ENCODE assay signal across 15 cellular contexts in genomic region chr4:158538176-158538575, GRCh38. TPM values are rescaled to one million over a fixed set of nuclear protein-coding genes. Genes with fewer than 3 reads are reported as not detected.
DNase-seq lines count a peak whose midpoint lies in the region; ATAC-seq and TF ChIP-seq lines count a peak whose summit lies in the region.
"Had no signal": no experiment of that assay in that cellular context is flagged by ENCODE, and none has a peak within 500 bp of the region (broad histone marks: within the 10 kb centered on the region; RNA-seq: fewer than 3 reads in every experiment).

No MANE protein-coding gene starts in this region.

- intact Hi-C loops in MCF 10A (cut with micrococcal nuclease), result no loop called here
- intact Hi-C loops in breast epithelium (cut with DNase I; ENCODE audit: low total_unique reads), result no loop called here
- intact Hi-C loops in lower leg skin (cut with DNase I; ENCODE audit: low total_unique reads), result no loop called here

- H3K27me3 Mint-ChIP-seq in MCF 10A (ENCODE audit: insufficient read depth, unreplicated experiment), result no peaks in the 10 kb centered on the region

- TF ChIP-seq CTCF in MCF 10A (IDR thresholded peaks at IDR 0.05; ENCODE audit: unreplicated experiment) (no peak), breast epithelium (IDR thresholded peaks at IDR 0.05) (no peak), lower leg skin (IDR thresholded peaks at IDR 0.05) (no peak)

- H3K27ac Mint-ChIP-seq in MCF 10A (ENCODE audit: low read depth, unreplicated experiment), result peak overlapping the region; percentile 75

- TF ChIP-seq POLR2A in breast epithelium (IDR thresholded peaks at IDR 0.05), result no peak
- TF ChIP-seq POLR2A in lower leg skin (IDR thresholded peaks at IDR 0.05), result no peak

- POLR2A ChIA-PET in MCF 10A (lab: Yijun Ruan, JAX), result interaction anchor here (0.7 to 1.9 kb wide), 4 partner anchors 9 to 99 kb away, joined by 3 to 4 read pairs (median 3); no protein-coding TSS in a partner anchor

- H3K9me3 ChIP-seq in breast epithelium, result no peaks in the 10 kb centered on the region

- H3K4me3 Mint-ChIP-seq in MCF 10A (ENCODE audit: unreplicated experiment), result no peak overlapping the region
- H3K4me3 Mint-ChIP-seq: central memory CD8-positive, alpha-beta T cell had no signal

- BruUV-seq in MCF 10A (replicated peaks; lab: Mats Ljungman, UMichigan), result no TSS peak

- no peaks in the 10 kb centered on the region for H3K36me3 Mint-ChIP-seq in MCF 10A (ENCODE audit: insufficient read depth, unreplicated experiment)

- WGBS in lower leg skin, 2 donors, result 56 to 76% methylated on average over 4 of the region's 4 CpGs

- DNase-seq in MCF 10A (ENCODE audit: unreplicated experiment), result no peak
- no peak for DNase-seq in breast epithelium (ENCODE audit: low spot score in 2 of 2)
- DNase-seq in amniotic epithelial cell (ENCODE audit: low read depth), result peak; percentile 39
- peak; percentile 15 for DNase-seq in glomerular visceral epithelial cell (ENCODE audit: extremely low spot score)
- DNase-seq in NCI-H2029 (lab: John Stamatoyannopoulos, UW), result no peak
- DNase-seq in lower leg skin (ENCODE audit: low spot score in 2 of 2), result no peak
- DNase-seq in kidney glomerular epithelial cell (lab: John Stamatoyannopoulos, UW), result no peak
- DNase-seq: NCI-H2227 treated with DMSO at 0.1 percent for 48 hours, WERI-Rb-1 had no signal

- H3K4me3 ChIP-seq in breast epithelium (no peak overlapping the region), lower leg skin (ENCODE audit: low read depth, poor library complexity, severe bottlenecking) (no peak overlapping the region)
- H3K4me3 ChIP-seq: lung had no signal

- H3K9me3 Mint-ChIP-seq in MCF 10A (ENCODE audit: unreplicated experiment), result no peaks in the 10 kb centered on the region
- H3K9me3 Mint-ChIP-seq: central memory CD8-positive, alpha-beta T cell had no signal

- H3K4me1 ChIP-seq in breast epithelium, result no peaks in the 10 kb centered on the region

- no peaks in the 10 kb centered on the region for H3K36me3 ChIP-seq in breast epithelium
- H3K36me3 ChIP-seq: WERI-Rb-1 had no signal

- CTCF ChIA-PET in MCF 10A (lab: Yijun Ruan, JAX), result no interaction called here

- peaks cover 60% of the 10 kb centered on the region for H3K4me1 Mint-ChIP-seq in MCF 10A (ENCODE audit: insufficient read depth, unreplicated experiment)
- H3K4me1 Mint-ChIP-seq: central memory CD8-positive, alpha-beta T cell had no signal

- no peaks in the 10 kb centered on the region for H3K27me3 ChIP-seq in breast epithelium

- no peak overlapping the region for H3K27ac ChIP-seq in breast epithelium
- H3K27ac ChIP-seq: WERI-Rb-1 had no signal

- ATAC-seq in HG03378 (IDR thresholded peaks at IDR 0.05; ENCODE audit: unreplicated experiment), result no peak
- ATAC-seq: SK-N-SH treated with all-trans-retinoic acid at 6 μM for 48 hours had no signal

RNA-seq across cellular contexts. Expression of gene RXFP1, which starts 16.5 kb away (rescaled TPM):
- total RNA-seq in MCF 10A (2022), result 3.9 and 4.7 TPM in 2 replicates
- under 1 TPM in 1 of 3 donors, not detected in 2; 0.15 TPM for total RNA-seq in breast epithelium
- total RNA-seq in lower leg skin, result under 1 TPM in 1 of 4 donors, not detected in 3; 0.10 TPM
- total RNA-seq: endothelial cell of umbilical vein, HT-29 had no signal

Comparison
In these comparisons a context has a peak if more than half of its experiments do, and no peak if none do; other contexts are left out.
1. DNase-seq: peak in amniotic epithelial cell (single experiment) and glomerular visceral epithelial cell (single experiment); none in MCF 10A (single experiment), breast epithelium (0 of 2), NCI-H2029 (single experiment), lower leg skin (0 of 2) and kidney glomerular epithelial cell (single experiment).